Comparison of ENCODE assay signal across 8 cellular contexts in the genomic region with DNA sequence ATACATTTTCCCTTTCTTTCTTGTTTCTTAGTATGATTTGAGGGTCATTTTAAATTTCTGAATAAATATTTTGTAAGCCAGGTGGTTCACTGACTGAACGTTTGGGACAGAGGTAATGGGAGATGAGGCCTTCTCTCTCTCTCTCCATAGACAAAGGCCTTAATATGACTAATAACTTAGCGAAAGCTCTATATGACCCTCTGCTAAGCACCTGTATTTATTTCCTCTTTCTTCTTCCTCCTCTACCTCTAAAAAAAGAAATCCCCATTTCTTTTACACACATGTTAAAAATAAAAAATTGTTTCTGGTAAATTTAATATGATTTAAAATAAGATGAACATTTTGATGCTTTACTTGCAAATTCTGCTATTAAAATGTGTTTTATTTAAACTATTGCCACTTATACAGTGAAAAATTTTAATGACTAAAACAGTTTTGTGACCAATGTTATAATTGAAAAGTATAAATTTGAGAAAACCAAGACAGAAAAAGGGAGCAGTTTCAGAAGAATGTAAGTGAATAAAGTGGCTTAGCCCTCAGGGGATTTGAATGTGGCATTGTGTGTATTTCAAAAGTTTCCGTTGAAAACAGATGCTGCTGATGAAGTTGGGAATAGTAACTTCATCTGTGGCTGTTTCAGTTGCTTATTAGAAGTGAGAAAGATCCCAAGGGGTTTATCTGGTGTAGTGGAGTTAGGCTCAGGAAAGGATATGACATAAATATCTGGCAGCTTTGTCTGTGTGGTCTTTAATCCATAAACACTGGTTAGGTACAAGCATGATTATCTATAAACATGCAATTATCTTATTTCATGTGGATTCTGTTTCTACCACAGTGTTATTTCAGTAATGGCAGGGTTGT.
DNase-seq lines count a peak whose midpoint lies in the region; ATAC-seq and TF ChIP-seq lines count a peak whose summit lies in the region.

No MANE protein-coding gene starts in this region.

- no peaks in the 10 kb centered on the region for H3K27me3 ChIP-seq in lower lobe of right lung (ENCODE audit: low read depth)

- H3K4me3 ChIP-seq in GM12864 (ENCODE audit: low read depth, low read length) (no peak overlapping the region; the same call in 1 of the 2 replicates), lower lobe of right lung (no peak overlapping the region)
- H3K4me3 ChIP-seq in Jurkat, Clone E6-1 (ENCODE audit: low read length), result no peak overlapping the region

- ATAC-seq in GM21447 (IDR thresholded peaks at IDR 0.05; ENCODE audit: unreplicated experiment), result peak; percentile 61
- ATAC-seq in lower lobe of right lung, result no peak
- ATAC-seq in GM21528 (IDR thresholded peaks at IDR 0.05; ENCODE audit: low FRiP score, unreplicated experiment), result no peak

- TF ChIP-seq CTCF in GM12864 (IDR thresholded peaks at IDR 0.05; ENCODE audit: low read depth, low read length, missing control alignments) (no peak), lower lobe of right lung (IDR thresholded peaks at IDR 0.05) (no peak)

- H3K27ac ChIP-seq in lower lobe of right lung, result no peak overlapping the region

- no peaks in the 10 kb centered on the region for H3K36me3 ChIP-seq in lower lobe of right lung

- peaks cover 9% of the 10 kb centered on the region for H3K4me1 ChIP-seq in lower lobe of right lung

- DNase-seq in GM12864 (ENCODE audit: low read depth) (peak; percentile 59), fibroblast of peridontal ligament (ENCODE audit: extremely low read depth) (peak; percentile 89), lower lobe of right lung (no peak), cerebellar cortex (ENCODE audit: low spot score) (no peak), T1000 (lab: John Stamatoyannopoulos, UW) (no peak)
- peak; percentile 28 for DNase-seq in Jurkat, Clone E6-1 (ENCODE audit: low read depth, low spot score)

- intact Hi-C loops in lower lobe of right lung (cut with DNase I), result no loop called here

- H3K9me3 ChIP-seq in lower lobe of right lung, result no peaks in the 10 kb centered on the region

Comparison
In these comparisons a context has a peak if more than half of its experiments do, and no peak if none do; other contexts are left out.
1. DNase-seq: peak in GM12864 (single experiment), Jurkat, Clone E6-1 (single experiment) and fibroblast of peridontal ligament (single experiment); none in lower lobe of right lung (single experiment), cerebellar cortex (single experiment) and T1000 (single experiment).